Comparison of ENCODE assay signal across 1 cellular context in the genomic region with DNA sequence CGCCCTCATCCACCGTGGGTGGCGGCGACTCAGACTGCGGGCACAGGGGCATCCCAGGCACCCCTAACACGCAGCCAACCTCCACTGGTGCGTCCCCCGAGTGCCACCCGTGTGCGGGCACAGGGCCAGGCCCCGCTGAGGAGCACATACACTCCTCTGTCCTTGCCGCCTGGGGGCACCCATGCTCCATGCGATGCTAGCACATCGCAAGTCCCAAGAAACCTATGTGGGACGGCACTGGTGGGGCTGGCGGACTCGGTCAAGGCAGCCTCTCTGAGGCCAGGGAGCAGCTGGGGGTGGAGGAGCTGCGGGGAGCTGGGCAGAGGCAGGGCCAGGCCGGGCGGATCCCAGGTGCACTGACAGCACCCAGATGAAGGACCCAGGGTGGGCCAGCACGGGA.
TF ChIP-seq lines count a peak whose summit lies in the region.

No MANE protein-coding gene starts in this region.

TF ChIP-seq in HepG2, 621 proteins besides CTCF, POLR2A, EP300 and RAD21:
- TF ChIP-seq ZFP82 (CRISPR knock-in tag; IDR thresholded peaks at IDR 0.05; ENCODE audit: borderline replicate concordance) (no peak), HNRNPL (IDR thresholded peaks at IDR 0.05; ENCODE audit: low read depth, low read length) (0 out of 2 replicates have a peak, but pooled peaks have one; percentile 27), STAG1 (CRISPR knock-in tag; IDR thresholded peaks at IDR 0.05) (peak; percentile 19; the same call in 1 of the 2 replicates)
- TF ChIP-seq, protein P1, sequence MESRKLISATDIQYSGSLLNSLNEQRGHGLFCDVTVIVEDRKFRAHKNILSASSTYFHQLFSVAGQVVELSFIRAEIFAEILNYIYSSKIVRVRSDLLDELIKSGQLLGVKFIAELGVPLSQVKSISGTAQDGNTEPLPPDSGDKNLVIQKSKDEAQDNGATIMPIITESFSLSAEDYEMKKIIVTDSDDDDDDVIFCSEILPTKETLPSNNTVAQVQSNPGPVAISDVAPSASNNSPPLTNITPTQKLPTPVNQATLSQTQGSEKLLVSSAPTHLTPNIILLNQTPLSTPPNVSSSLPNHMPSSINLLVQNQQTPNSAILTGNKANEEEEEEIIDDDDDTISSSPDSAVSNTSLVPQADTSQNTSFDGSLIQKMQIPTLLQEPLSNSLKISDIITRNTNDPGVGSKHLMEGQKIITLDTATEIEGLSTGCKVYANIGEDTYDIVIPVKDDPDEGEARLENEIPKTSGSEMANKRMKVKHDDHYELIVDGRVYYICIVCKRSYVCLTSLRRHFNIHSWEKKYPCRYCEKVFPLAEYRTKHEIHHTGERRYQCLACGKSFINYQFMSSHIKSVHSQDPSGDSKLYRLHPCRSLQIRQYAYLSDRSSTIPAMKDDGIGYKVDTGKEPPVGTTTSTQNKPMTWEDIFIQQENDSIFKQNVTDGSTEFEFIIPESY (CRISPR knock-in tag; IDR thresholded peaks at IDR 0.05), result peak; percentile 17; the same call in 1 of the 2 replicates
